ENCODE assay signal across 1 cellular context in genomic region chr15:70309716-70310115, GRCh38.
TF ChIP-seq lines count a peak whose summit lies in the region.

No MANE protein-coding gene starts in this region.

TF ChIP-seq in GM23338, 12 proteins besides CTCF, POLR2A, EP300 and RAD21 (continued from another document):
- TF ChIP-seq ETS1 (IDR thresholded peaks at IDR 0.05) (no peak), NANOG (IDR thresholded peaks at IDR 0.05; ENCODE audit: borderline replicate concordance) (no peak), STAT1 (IDR thresholded peaks at IDR 0.05; ENCODE audit: unreplicated experiment) (no peak), REST (IDR thresholded peaks at IDR 0.05; ENCODE audit: unreplicated experiment) (no peak), EZH2 (IDR thresholded peaks at IDR 0.05; ENCODE audit: low read depth, unreplicated experiment) (no peak), ZNF114 (CRISPR knock-in tag; IDR thresholded peaks at IDR 0.05) (no peak), ZNF331 (CRISPR knock-in tag; IDR thresholded peaks at IDR 0.05; ENCODE audit: low read depth) (no peak)
